23 cellular contexts compared by ENCODE assay signal in genomic region chr4:139329665-139330200, GRCh38. TPM values are rescaled to one million over a fixed set of nuclear protein-coding genes. Genes with fewer than 3 reads are reported as not detected.
A peak's percentile ranks its signal among the peaks of the same experiment; 100 is the strongest.
DNase-seq lines count a peak whose midpoint lies in the region; ATAC-seq and TF ChIP-seq lines count a peak whose summit lies in the region.
"Had no signal": no experiment of that assay in that cellular context is flagged by ENCODE, and none has a peak within 500 bp of the region (broad histone marks: within the 10 kb centered on the region; RNA-seq: fewer than 3 reads in every experiment).

No MANE protein-coding gene starts in this region.

- POLR2A ChIA-PET in activated CD8-positive, alpha-beta T cell treated with anti-CD3 and anti-CD28 coated beads, Interleukin-2, amount 10 ng/mL, durations not matched to agents 7 days and 5 days (lab: Charles Lee): interaction anchor here (1.6 to 1.7 kb wide), 2 partner anchors 10 to 28 kb away, joined by 6 to 11 read pairs; partner anchors contain the start of genes NAA15 and NDUFC1
- POLR2A ChIA-PET in activated CD8-positive, alpha-beta T cell treated with anti-CD3 and anti-CD28 coated beads for 36 hours (lab: Charles Lee): interaction anchor here (0.7 to 2.6 kb wide), 3 partner anchors 20 to 301 kb away, joined by 3 to 9 read pairs (median 3); partner anchors contain the start of genes NAA15 and NDUFC1
- POLR2A ChIA-PET in HEK293T (lab: Yijun Ruan, JAX): interaction anchor here (0.7 to 2.9 kb wide), 2 partner anchors 10 to 28 kb away, joined by 3 to 22 read pairs; partner anchors contain the start of genes NAA15 and NDUFC1

- H3K36me3 ChIP-seq in HUES64 (ENCODE audit: insufficient read depth, low read length): peaks cover 11% of the 10 kb centered on the region

- H3K27ac ChIP-seq in HUES64 (ENCODE audit: low read depth, low read length): peak overlapping the region; percentile 15; the same call in 1 of the 2 replicates
- H3K27ac ChIP-seq: HL-60, neutrophil, SJSA1, tibial artery had no signal

- H3K27me3 ChIP-seq in HUES64 (ENCODE audit: insufficient read depth, low read length): no peaks in the 10 kb centered on the region
- H3K27me3 ChIP-seq: neutrophil, SJSA1, tibial artery had no signal

- H3K9ac ChIP-seq in HUES64 (ENCODE audit: low read depth, low read length): no peak overlapping the region

- no peaks in the 10 kb centered on the region for H3K9me3 Mint-ChIP-seq in activated CD8-positive, alpha-beta T cell treated with anti-CD3 and anti-CD28 coated beads, Interleukin-2, amount 10 ng/mL, durations not matched to agents 7 days and 5 days (ENCODE audit: insufficient read depth)
- H3K9me3 Mint-ChIP-seq in activated CD8-positive, alpha-beta T cell treated with anti-CD3 and anti-CD28 coated beads for 36 hours: peaks cover 1% of the 10 kb centered on the region
- H3K9me3 Mint-ChIP-seq in stimulated activated memory B cell treated with anti-CD40 and anti-IgM and Interleukin-4, amounts not matched to agents 10 μg/mL and 1 μg/mL and 100 μg/mL, for 72 hours: no peaks in the 10 kb centered on the region
- no peaks in the 10 kb centered on the region for H3K9me3 Mint-ChIP-seq in stimulated activated naive CD8-positive, alpha-beta T cell treated with anti-CD3 and anti-CD28 coated beads, Interleukin-15, amount 100 ng/mL, for 72 hours

- WGBS in HUES64: 71% methylated on average over 4 of the region's 4 CpGs

- DNase-seq in activated CD8-positive, alpha-beta T cell treated with anti-CD3 and anti-CD28 coated beads, Interleukin-2, amount 10 ng/mL, durations not matched to agents 7 days and 5 days: no peak
- no peak for DNase-seq in activated CD8-positive, alpha-beta T cell treated with anti-CD3 and anti-CD28 coated beads for 36 hours
- DNase-seq in epithelial cell of esophagus (ENCODE audit: low read depth) (peak; percentile 58), HEK293T (ENCODE audit: extremely low spot score) (no peak)
- DNase-seq in stimulated activated naive CD8-positive, alpha-beta T cell treated with anti-CD3 and anti-CD28 coated beads, Interleukin-15, amount 100 ng/mL, for 72 hours: no peak
- DNase-seq: activated CD8-positive, alpha-beta memory T cell treated with anti-CD3 and anti-CD28 coated beads, Interleukin-2, amount 50 U/mL, for 4 hours; HCEC 1CT; KBM-7; mucosa of descending colon; NCI-H1048; NCI-H2107; NCI-H526 treated with DMSO at 0.1 percent for 48 hours; PC-3; stimulated activated CD4-positive, alpha-beta T cell treated with anti-CD3 and anti-CD28 coated beads, Interleukin-12 subunit alpha, Interleukin-12 subunit beta, amount 100 ng/mL, for 4 hours; T1000; tibial artery had no signal

- no peak overlapping the region for H3K4me3 Mint-ChIP-seq in activated CD8-positive, alpha-beta T cell treated with anti-CD3 and anti-CD28 coated beads, Interleukin-2, amount 10 ng/mL, durations not matched to agents 7 days and 5 days
- H3K4me3 Mint-ChIP-seq in activated CD8-positive, alpha-beta T cell treated with anti-CD3 and anti-CD28 coated beads for 36 hours: no peak overlapping the region
- no peak overlapping the region for H3K4me3 Mint-ChIP-seq in stimulated activated memory B cell treated with anti-CD40 and anti-IgM and Interleukin-4, amounts not matched to agents 10 μg/mL and 1 μg/mL and 100 μg/mL, for 72 hours
- no peak overlapping the region for H3K4me3 Mint-ChIP-seq in stimulated activated naive CD8-positive, alpha-beta T cell treated with anti-CD3 and anti-CD28 coated beads, Interleukin-15, amount 100 ng/mL, for 72 hours

- H3K36me3 Mint-ChIP-seq in activated CD8-positive, alpha-beta T cell treated with anti-CD3 and anti-CD28 coated beads, Interleukin-2, amount 10 ng/mL, durations not matched to agents 7 days and 5 days (ENCODE audit: low read depth): peaks cover 40% of the 10 kb centered on the region
- H3K36me3 Mint-ChIP-seq in activated CD8-positive, alpha-beta T cell treated with anti-CD3 and anti-CD28 coated beads for 36 hours (ENCODE audit: low read depth): peaks cover 41% of the 10 kb centered on the region
- H3K36me3 Mint-ChIP-seq in stimulated activated memory B cell treated with anti-CD40 and anti-IgM and Interleukin-4, amounts not matched to agents 10 μg/mL and 1 μg/mL and 100 μg/mL, for 72 hours: peaks cover 44% of the 10 kb centered on the region

- peaks cover 22% of the 10 kb centered on the region for H3K4me1 ChIP-seq in HUES64 (ENCODE audit: insufficient read depth, low read length)
- H3K4me1 ChIP-seq: SJSA1 had no signal

- peaks cover 18% of the 10 kb centered on the region for H3K4me1 Mint-ChIP-seq in activated CD8-positive, alpha-beta T cell treated with anti-CD3 and anti-CD28 coated beads, Interleukin-2, amount 10 ng/mL, durations not matched to agents 7 days and 5 days (ENCODE audit: low read depth)
- H3K4me1 Mint-ChIP-seq in activated CD8-positive, alpha-beta T cell treated with anti-CD3 and anti-CD28 coated beads for 36 hours (ENCODE audit: low read depth): peaks cover 47% of the 10 kb centered on the region
- H3K4me1 Mint-ChIP-seq in stimulated activated memory B cell treated with anti-CD40 and anti-IgM and Interleukin-4, amounts not matched to agents 10 μg/mL and 1 μg/mL and 100 μg/mL, for 72 hours: peaks cover 33% of the 10 kb centered on the region
- H3K4me1 Mint-ChIP-seq in stimulated activated naive CD8-positive, alpha-beta T cell treated with anti-CD3 and anti-CD28 coated beads, Interleukin-15, amount 100 ng/mL, for 72 hours: peaks cover 39% of the 10 kb centered on the region

- H3K4me3 ChIP-seq in HUES64 (ENCODE audit: low read length) (no peak overlapping the region), epithelial cell of esophagus (ENCODE audit: low read length) (no peak overlapping the region)
- H3K4me3 ChIP-seq: mucosa of descending colon, SJSA1, tibial artery had no signal

- no peak for ATAC-seq in activated CD8-positive, alpha-beta T cell treated with anti-CD3 and anti-CD28 coated beads, Interleukin-2, amount 10 ng/mL, durations not matched to agents 7 days and 5 days
- no peak for ATAC-seq in activated CD8-positive, alpha-beta T cell treated with anti-CD3 and anti-CD28 coated beads for 36 hours
- ATAC-seq in stimulated activated memory B cell treated with anti-CD40 and anti-IgM and Interleukin-4, amounts not matched to agents 10 μg/mL and 1 μg/mL and 100 μg/mL, for 72 hours: no peak
- ATAC-seq in stimulated activated naive CD8-positive, alpha-beta T cell treated with anti-CD3 and anti-CD28 coated beads, Interleukin-15, amount 100 ng/mL, for 72 hours: no peak
- ATAC-seq in HG03135 (IDR thresholded peaks at IDR 0.05; ENCODE audit: unreplicated experiment): no peak
- ATAC-seq: activated CD4-positive, CD25-positive, alpha-beta regulatory T cell treated with anti-CD3 and anti-CD28 coated beads, Interleukin-2, amount 50 U/mL, for 24 hours; mucosa of descending colon; PC-3 had no signal

- H3K9me3 ChIP-seq in HUES64 (ENCODE audit: insufficient read depth, low read depth, low read length): no peaks in the 10 kb centered on the region
- H3K9me3 ChIP-seq: mucosa of descending colon, neutrophil, SJSA1, tibial artery had no signal

- no peak for TF ChIP-seq CTCF in activated CD8-positive, alpha-beta T cell treated with anti-CD3 and anti-CD28 coated beads for 36 hours (IDR thresholded peaks at IDR 0.05)
- no peak for TF ChIP-seq CTCF in epithelial cell of esophagus (IDR thresholded peaks at IDR 0.05; ENCODE audit: insufficient read depth, low read depth, low read length, missing control alignments)

- CTCF ChIA-PET in activated CD8-positive, alpha-beta T cell treated with anti-CD3 and anti-CD28 coated beads, Interleukin-2, amount 10 ng/mL, durations not matched to agents 7 days and 5 days (lab: Charles Lee): interaction anchor here (1.0 to 2.7 kb wide), 4 partner anchors 11 to 299 kb away, joined by 3 to 10 read pairs (median 4); no protein-coding TSS in a partner anchor
- CTCF ChIA-PET in activated CD8-positive, alpha-beta T cell treated with anti-CD3 and anti-CD28 coated beads for 36 hours (lab: Charles Lee): interaction anchor here (0.6 to 2.5 kb wide), 6 partner anchors 12 to 300 kb away, joined by 3 to 7 read pairs (median 3); partner anchors contain the start of gene NAA15
- CTCF ChIA-PET in HEK293T (lab: Yijun Ruan, JAX): interaction anchor here (0.5 to 0.6 kb wide), 2 partner anchors 28 to 281 kb away, joined by 3 read pairs; no protein-coding TSS in a partner anchor

- intact Hi-C loops in activated CD8-positive, alpha-beta T cell treated with anti-CD3 and anti-CD28 coated beads for 36 hours (cut with micrococcal nuclease): no loop called here

- H3K27ac Mint-ChIP-seq in activated CD8-positive, alpha-beta T cell treated with anti-CD3 and anti-CD28 coated beads, Interleukin-2, amount 10 ng/mL, durations not matched to agents 7 days and 5 days: peak overlapping the region; percentile 27
- no peak overlapping the region for H3K27ac Mint-ChIP-seq in activated CD8-positive, alpha-beta T cell treated with anti-CD3 and anti-CD28 coated beads for 36 hours
- peak overlapping the region; percentile 44 for H3K27ac Mint-ChIP-seq in stimulated activated memory B cell treated with anti-CD40 and anti-IgM and Interleukin-4, amounts not matched to agents 10 μg/mL and 1 μg/mL and 100 μg/mL, for 72 hours
- peak overlapping the region in 1 of 2 donors; percentile 1 for H3K27ac Mint-ChIP-seq in stimulated activated naive CD8-positive, alpha-beta T cell treated with anti-CD3 and anti-CD28 coated beads, Interleukin-15, amount 100 ng/mL, for 72 hours

- no peaks in the 10 kb centered on the region for H3K27me3 Mint-ChIP-seq in activated CD8-positive, alpha-beta T cell treated with anti-CD3 and anti-CD28 coated beads, Interleukin-2, amount 10 ng/mL, durations not matched to agents 7 days and 5 days (ENCODE audit: low read depth)
- no peaks in the 10 kb centered on the region for H3K27me3 Mint-ChIP-seq in activated CD8-positive, alpha-beta T cell treated with anti-CD3 and anti-CD28 coated beads for 36 hours
- no peaks in the 10 kb centered on the region for H3K27me3 Mint-ChIP-seq in stimulated activated memory B cell treated with anti-CD40 and anti-IgM and Interleukin-4, amounts not matched to agents 10 μg/mL and 1 μg/mL and 100 μg/mL, for 72 hours
- H3K27me3 Mint-ChIP-seq in stimulated activated naive CD8-positive, alpha-beta T cell treated with anti-CD3 and anti-CD28 coated beads, Interleukin-15, amount 100 ng/mL, for 72 hours: no peaks in the 10 kb centered on the region

RNA-seq across cellular contexts. Expression of gene NDUFC1, which starts 27.5 kb away (rescaled TPM):
- 10 to 100 TPM; 48.0 to 49.7 TPM for total RNA-seq in activated CD8-positive, alpha-beta T cell treated with anti-CD3 and anti-CD28 coated beads, Interleukin-2, amount 10 ng/mL, durations not matched to agents 7 days and 5 days
- total RNA-seq in activated CD8-positive, alpha-beta T cell treated with anti-CD3 and anti-CD28 coated beads for 36 hours: 10 to 100 TPM; 56.2 to 60.6 TPM
- 81.1 TPM for polyA plus RNA-seq in HUES64 (2013, experiment 1 of 2)
- polyA plus RNA-seq in HUES64 (2013, experiment 2 of 2): 80.7 TPM

RNA-seq across cellular contexts. Expression of gene NAA15, which starts 28.4 kb away (rescaled TPM):
- total RNA-seq in activated CD8-positive, alpha-beta T cell treated with anti-CD3 and anti-CD28 coated beads, Interleukin-2, amount 10 ng/mL, durations not matched to agents 7 days and 5 days: 10 to 100 TPM; 61.2 to 66.2 TPM
- 100 to 1,000 TPM; 113 to 114 TPM for total RNA-seq in activated CD8-positive, alpha-beta T cell treated with anti-CD3 and anti-CD28 coated beads for 36 hours
- polyA plus RNA-seq in HUES64 (2013, experiment 1 of 2): 80.9 TPM
- polyA plus RNA-seq in HUES64 (2013, experiment 2 of 2): 76.1 TPM

RNA-seq across cellular contexts. Expression of gene MGARP, which starts 49.7 kb away (rescaled TPM):
- under 1 TPM in 1 of 2 experiments, not detected in 1; 0.26 TPM for total RNA-seq in activated CD8-positive, alpha-beta T cell treated with anti-CD3 and anti-CD28 coated beads, Interleukin-2, amount 10 ng/mL, durations not matched to agents 7 days and 5 days
- total RNA-seq in activated CD8-positive, alpha-beta T cell treated with anti-CD3 and anti-CD28 coated beads for 36 hours: under 1 TPM; 0.22 to 0.32 TPM
- polyA plus RNA-seq in HUES64 (2013, experiment 1 of 2): 1.2 TPM
- polyA plus RNA-seq in HUES64 (2013, experiment 2 of 2): 3.4 TPM
